ENCODE assay signal across 6 cellular contexts in genomic region chr6:33417127-33417902, GRCh38. TPM values are rescaled to one million over a fixed set of nuclear protein-coding genes. Genes with fewer than 3 reads are reported as not detected.
DNase-seq lines count a peak whose midpoint lies in the region; ATAC-seq lines count a peak whose summit lies in the region.

No MANE protein-coding gene starts in this region.

- peaks cover 28% of the 10 kb centered on the region for H3K4me1 ChIP-seq in HUES64 (ENCODE audit: insufficient read depth, low read length)
- peaks cover 39% of the 10 kb centered on the region for H3K4me1 ChIP-seq in adipocyte (ENCODE audit: control insufficient read depth, insufficient read depth, low read length)
- peaks cover 59% of the 10 kb centered on the region for H3K4me1 ChIP-seq in mononuclear cell (ENCODE audit: insufficient read depth, low read length)

- H3K9ac ChIP-seq in HUES64 (ENCODE audit: low read depth, low read length) (peak overlapping the region; percentile 85), adipocyte (ENCODE audit: low read length) (peak overlapping the region; percentile 90)

- H3K27me3 ChIP-seq in HUES64 (ENCODE audit: insufficient read depth, low read length), result no peaks in the 10 kb centered on the region
- no peaks in the 10 kb centered on the region for H3K27me3 ChIP-seq in adipocyte (replicated peaks; ENCODE audit: control insufficient read depth, insufficient read depth, low read length)
- H3K27me3 ChIP-seq in mononuclear cell (ENCODE audit: insufficient read depth, low read length), result no peaks in the 10 kb centered on the region

- ATAC-seq in HG02798 (IDR thresholded peaks at IDR 0.05; ENCODE audit: poor library complexity, unreplicated experiment), result no peak

- peaks cover 44% of the 10 kb centered on the region for H3K36me3 ChIP-seq in HUES64 (ENCODE audit: insufficient read depth, low read length)
- H3K36me3 ChIP-seq in adipocyte (ENCODE audit: control insufficient read depth, insufficient read depth, low read length, severe bottlenecking), result peaks cover 37% of the 10 kb centered on the region

- under 1% methylated on average over 25 of the region's 25 CpGs for WGBS in HUES64

- H3K4me3 ChIP-seq in HUES64 (ENCODE audit: low read length) (peak overlapping the region; percentile 90), adipocyte (ENCODE audit: low read length) (peak overlapping the region; percentile 92), mononuclear cell (ENCODE audit: low read length) (peak overlapping the region; percentile 43)

- DNase-seq in adipocyte (ENCODE audit: low read depth), result peak; percentile 83
- DNase-seq in GDM1 (lab: John Stamatoyannopoulos, UW), result no peak
- no peak for DNase-seq in NCI-H2227 (lab: John Stamatoyannopoulos, UW; ENCODE audit: unreplicated experiment)

- H3K9me3 ChIP-seq in HUES64 (ENCODE audit: insufficient read depth, low read depth, low read length), result no peaks in the 10 kb centered on the region
- H3K9me3 ChIP-seq in adipocyte (ENCODE audit: control insufficient read depth, low read length), result no peaks in the 10 kb centered on the region
- H3K9me3 ChIP-seq in mononuclear cell (ENCODE audit: low read depth, low read length), result no peaks in the 10 kb centered on the region

- peak overlapping the region; percentile 82 for H3K27ac ChIP-seq in HUES64 (ENCODE audit: low read depth, low read length)

RNA-seq across cellular contexts. Expression of gene CUTA, which starts 0.6 kb away (rescaled TPM):
- 210 TPM for polyA plus RNA-seq in HUES64 (2013, experiment 1 of 2)
- polyA plus RNA-seq in HUES64 (2013, experiment 2 of 2), result 234 TPM
- total RNA-seq in mononuclear cell, result 66.3 TPM

RNA-seq across cellular contexts. Expression of gene SYNGAP1, which starts 2.5 kb away (rescaled TPM):
- 51.5 TPM for polyA plus RNA-seq in HUES64 (2013, experiment 1 of 2)
- polyA plus RNA-seq in HUES64 (2013, experiment 2 of 2), result 50.1 TPM
- 10.5 TPM for total RNA-seq in mononuclear cell

RNA-seq across cellular contexts. Expression of gene PHF1, which starts 6.5 kb away (rescaled TPM):
- 34.9 TPM for polyA plus RNA-seq in HUES64 (2013, experiment 1 of 2)
- 39.5 TPM for polyA plus RNA-seq in HUES64 (2013, experiment 2 of 2)
- total RNA-seq in mononuclear cell, result 78.5 TPM

RNA-seq across cellular contexts. Expression of gene KIFC1, which starts 25.7 kb away (rescaled TPM):
- 61.5 TPM for polyA plus RNA-seq in HUES64 (2013, experiment 1 of 2)
- polyA plus RNA-seq in HUES64 (2013, experiment 2 of 2), result 66.2 TPM
- 0.94 TPM for total RNA-seq in mononuclear cell

RNA-seq across cellular contexts. Expression of gene ZBTB9, which starts 37.1 kb away (rescaled TPM):
- polyA plus RNA-seq in HUES64 (2013, experiment 1 of 2), result 20.3 TPM
- 16.4 TPM for polyA plus RNA-seq in HUES64 (2013, experiment 2 of 2)
- 3.5 TPM for total RNA-seq in mononuclear cell
